In genomic region chr17:49497147-49498036, GRCh38 we compare ENCODE assay signal across 9 cellular contexts. TPM values are rescaled to one million over a fixed set of nuclear protein-coding genes. Genes with fewer than 3 reads are reported as not detected.
DNase-seq lines count a peak whose midpoint lies in the region; ATAC-seq and TF ChIP-seq lines count a peak whose summit lies in the region.
"Had no signal": no experiment of that assay in that cellular context is flagged by ENCODE, and none has a peak within 500 bp of the region (broad histone marks: within the 10 kb centered on the region; RNA-seq: fewer than 3 reads in every experiment).

No MANE protein-coding gene starts in this region.

- CTCF ChIA-PET in activated CD8-positive, alpha-beta memory T cell treated with anti-CD3 and anti-CD28 coated beads, Interleukin-2, amount 10 ng/mL, durations not matched to agents 7 days and 5 days (lab: Charles Lee) = interaction anchor here (0.5 to 3.7 kb wide), 22 partner anchors 9 to 200 kb away, joined by 3 to 23 read pairs (median 4); partner anchors contain the start of gene PHB1

- no peak for TF ChIP-seq POLR2A in gastroesophageal sphincter (IDR thresholded peaks at IDR 0.05)
- no peak for TF ChIP-seq POLR2A in ovary (IDR thresholded peaks at IDR 0.05)

- H3K4me3 ChIP-seq in gastroesophageal sphincter (peak overlapping the region; percentile 37 to 62), ovary (peak overlapping the region; percentile 35)

- H3K36me3 ChIP-seq in gastroesophageal sphincter = no peaks in the 10 kb centered on the region
- no peaks in the 10 kb centered on the region for H3K36me3 ChIP-seq in ovary

- H3K4me1 ChIP-seq in gastroesophageal sphincter (peaks cover 0 to 40% (median 29%) of the 10 kb centered on the region in 3 donors), ovary (ENCODE audit: insufficient read depth) (peaks cover 20% of the 10 kb centered on the region)

- no peak for ATAC-seq in activated CD8-positive, alpha-beta memory T cell treated with anti-CD3 and anti-CD28 coated beads, Interleukin-2, amount 10 ng/mL, durations not matched to agents 7 days and 5 days
- ATAC-seq in gastroesophageal sphincter = peak; percentile 74

- no CpG with 5 or more reads among the region's 76 CpGs for WGBS in gastroesophageal sphincter (ENCODE audit: low coverage in 1 of 2), 2 donors
- WGBS in ovary, 3 donors = 1 to 3% (median 2%) methylated on average over 34 to 76 of the region's 76 CpGs

- H3K27ac ChIP-seq in gastroesophageal sphincter = peak overlapping the region in 2 of 4 donors; percentile 53 to 68
- H3K27ac ChIP-seq in ovary = no peak overlapping the region
- H3K27ac ChIP-seq: VCaP had no signal

- H3K9me3 ChIP-seq in gastroesophageal sphincter (no peaks in the 10 kb centered on the region), ovary (no peaks in the 10 kb centered on the region)

- peaks cover 65% of the 10 kb centered on the region for H3K27me3 ChIP-seq in gastroesophageal sphincter
- peaks cover 10% of the 10 kb centered on the region for H3K27me3 ChIP-seq in ovary

- H3K27me3 Mint-ChIP-seq in activated CD8-positive, alpha-beta memory T cell treated with anti-CD3 and anti-CD28 coated beads, Interleukin-2, amount 10 ng/mL, durations not matched to agents 7 days and 5 days = peaks cover 80% of the 10 kb centered on the region

- TF ChIP-seq CTCF in gastroesophageal sphincter (IDR thresholded peaks at IDR 0.05) = peak in 1 of 4 experiments; percentile 23
- TF ChIP-seq CTCF in ovary (IDR thresholded peaks at IDR 0.05) = no peak

- H3K4me1 Mint-ChIP-seq in activated CD8-positive, alpha-beta memory T cell treated with anti-CD3 and anti-CD28 coated beads, Interleukin-2, amount 10 ng/mL, durations not matched to agents 7 days and 5 days = peaks cover 22% of the 10 kb centered on the region

- no peaks in the 10 kb centered on the region for H3K36me3 Mint-ChIP-seq in activated CD8-positive, alpha-beta memory T cell treated with anti-CD3 and anti-CD28 coated beads, Interleukin-2, amount 10 ng/mL, durations not matched to agents 7 days and 5 days

- peak overlapping the region; percentile 52 for H3K4me3 Mint-ChIP-seq in activated CD8-positive, alpha-beta memory T cell treated with anti-CD3 and anti-CD28 coated beads, Interleukin-2, amount 10 ng/mL, durations not matched to agents 7 days and 5 days

- H3K9me3 Mint-ChIP-seq in activated CD8-positive, alpha-beta memory T cell treated with anti-CD3 and anti-CD28 coated beads, Interleukin-2, amount 10 ng/mL, durations not matched to agents 7 days and 5 days (ENCODE audit: low read depth) = no peaks in the 10 kb centered on the region

- intact Hi-C loops in ovary (cut with DNase I) = loop anchor here in 3 of 4 donors (2.0 to 10.0 kb wide), 3 partner anchors 57 to 93 kb away; no protein-coding TSS in a partner anchor

- TF ChIP-seq EP300 in gastroesophageal sphincter (IDR thresholded peaks at IDR 0.05) (no peak), ovary (IDR thresholded peaks at IDR 0.05) (no peak)

- DNase-seq in activated naive CD4-positive, alpha-beta T cell treated with Interleukin-2 at 50 U/mL for 16 hours = peak; percentile 23
- DNase-seq in activated naive CD4-positive, alpha-beta T cell (lab: John Stamatoyannopoulos, UW) = no peak
- DNase-seq in activated CD8-positive, alpha-beta memory T cell treated with anti-CD3 and anti-CD28 coated beads, Interleukin-2, amount 10 ng/mL, durations not matched to agents 7 days and 5 days = no peak
- peak in 1 of 5 donors; percentile 50 for DNase-seq in ovary
- no peak for DNase-seq in globus pallidus (ENCODE audit: low spot score)
- DNase-seq in middle frontal gyrus (ENCODE audit: extremely low spot score, low spot score) = no peak
- no peak for DNase-seq in stimulated activated naive CD4-positive, alpha-beta T cell treated with Interleukin-2 at 50 U/mL for 16 hours (lab: John Stamatoyannopoulos, UW)

- H3K27ac Mint-ChIP-seq in activated CD8-positive, alpha-beta memory T cell treated with anti-CD3 and anti-CD28 coated beads, Interleukin-2, amount 10 ng/mL, durations not matched to agents 7 days and 5 days = no peak overlapping the region

RNA-seq across cellular contexts. Expression of gene NGFR, which starts 2.3 kb away (rescaled TPM):
- under 1 TPM; 0.07 to 0.20 TPM for total RNA-seq in activated CD8-positive, alpha-beta memory T cell treated with anti-CD3 and anti-CD28 coated beads, Interleukin-2, amount 10 ng/mL, durations not matched to agents 7 days and 5 days
- total RNA-seq in gastroesophageal sphincter (10 to 100 TPM; 10.6 to 21.3 (median 16.1) TPM), ovary (10 to 100 TPM in 1 of 7 donors, 1 to 10 TPM in 5, under 1 TPM in 1; 0.35 to 13.2 (median 3.4) TPM)
- 1 to 10 TPM; 1.8 to 4.1 TPM for polyA plus RNA-seq in ovary
